ENCODE assay signal across 15 cellular contexts in the genomic region with DNA sequence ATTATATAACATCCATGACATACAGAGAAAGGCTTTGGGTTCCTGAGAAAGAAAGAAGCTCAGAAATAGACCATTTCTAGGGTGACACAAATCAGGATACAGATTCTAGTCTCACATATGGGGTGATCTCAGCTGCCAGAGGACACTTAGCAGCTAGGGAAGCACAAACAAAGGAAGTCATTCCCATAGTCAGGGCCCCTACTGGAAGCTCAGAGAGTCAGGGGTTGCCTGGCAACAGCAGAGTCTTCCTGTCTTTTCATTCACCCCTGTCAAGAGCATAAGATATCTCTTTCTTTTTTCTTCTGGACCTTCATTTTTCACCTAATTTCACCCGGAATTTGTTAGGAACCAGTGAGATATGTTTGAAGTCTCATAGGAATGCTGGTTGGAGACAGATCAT.
"Had no signal": no experiment of that assay in that cellular context is flagged by ENCODE, and none has a peak within 500 bp of the region (broad histone marks: within the 10 kb centered on the region; RNA-seq: fewer than 3 reads in every experiment).

No MANE protein-coding gene starts in this region.

- H3K27ac Mint-ChIP-seq: activated CD4-positive, alpha-beta memory T cell treated with anti-CD3 and anti-CD28 coated beads, Interleukin-2, amount 10 ng/mL, durations not matched to agents 7 days and 5 days; activated CD4-positive, alpha-beta T cell treated with anti-CD3 and anti-CD28 coated beads for 36 hours; activated T-cell treated with anti-CD3 and anti-CD28 coated beads, Interleukin-2, amount 50 U/mL, for 72 hours; mesothelial cell of epicardium had no signal

- H3K4me1 Mint-ChIP-seq: activated CD4-positive, alpha-beta memory T cell treated with anti-CD3 and anti-CD28 coated beads, Interleukin-2, amount 10 ng/mL, durations not matched to agents 7 days and 5 days; activated CD4-positive, alpha-beta T cell treated with anti-CD3 and anti-CD28 coated beads for 36 hours had no signal

- H3K27ac ChIP-seq: colonic mucosa, gastroesophageal sphincter, neutrophil, uterus, VCaP had no signal

- H3K27me3 ChIP-seq: uterus had no signal

- H3K36me3 ChIP-seq: colonic mucosa, gastroesophageal sphincter, neutrophil, uterus had no signal

- ATAC-seq: activated CD4-positive, alpha-beta T cell treated with anti-CD3 and anti-CD28 coated beads for 36 hours; activated T-cell treated with anti-CD3 and anti-CD28 coated beads, Interleukin-2, amount 50 U/mL, for 72 hours; gastroesophageal sphincter had no signal

- H3K9me3 ChIP-seq: colonic mucosa, neutrophil, uterus had no signal

- H3K9me3 Mint-ChIP-seq: activated CD4-positive, alpha-beta memory T cell treated with anti-CD3 and anti-CD28 coated beads, Interleukin-2, amount 10 ng/mL, durations not matched to agents 7 days and 5 days; activated T-cell treated with anti-CD3 and anti-CD28 coated beads, Interleukin-2, amount 50 U/mL, for 72 hours had no signal

- H3K4me3 Mint-ChIP-seq: activated CD4-positive, alpha-beta memory T cell treated with anti-CD3 and anti-CD28 coated beads, Interleukin-2, amount 10 ng/mL, durations not matched to agents 7 days and 5 days; activated CD4-positive, alpha-beta T cell treated with anti-CD3 and anti-CD28 coated beads for 36 hours; activated T-cell treated with anti-CD3 and anti-CD28 coated beads, Interleukin-2, amount 50 U/mL, for 72 hours; mesothelial cell of epicardium had no signal

- H3K4me3 ChIP-seq: colonic mucosa, gastroesophageal sphincter, uterus had no signal

- H3K4me1 ChIP-seq: colonic mucosa, gastroesophageal sphincter, uterus had no signal

- DNase-seq: activated CD4-positive, alpha-beta memory T cell treated with anti-CD3 and anti-CD28 coated beads, Interleukin-2, amount 10 ng/mL, durations not matched to agents 7 days and 5 days; activated CD4-positive, alpha-beta T cell treated with anti-CD3 and anti-CD28 coated beads for 36 hours; activated CD8-positive, alpha-beta memory T cell treated with anti-CD3 and anti-CD28 coated beads, Interleukin-2, amount 50 U/mL, for 4 hours; activated T-cell treated with anti-CD3 and anti-CD28 coated beads, Interleukin-2, amount 50 U/mL, for 72 hours; caudate nucleus; colonic mucosa; effector memory CD4-positive, alpha-beta T cell; kidney glomerular epithelial cell; small intestine; T1000; uterus had no signal
